In genomic region chr13:101916108-101916757, GRCh38 we compare ENCODE assay signal across 10 cellular contexts.
DNase-seq lines count a peak whose midpoint lies in the region; ATAC-seq, FAIRE-seq and TF ChIP-seq lines count a peak whose summit lies in the region.
"Had no signal": no experiment of that assay in that cellular context is flagged by ENCODE, and none has a peak within 500 bp of the region (broad histone marks: within the 10 kb centered on the region; RNA-seq: fewer than 3 reads in every experiment).

No MANE protein-coding gene starts in this region.

- no peaks in the 10 kb centered on the region for H3K9me1 ChIP-seq in IMR-90 (ENCODE audit: insufficient read depth, low read length)

- CTCF ChIA-PET in IMR-90 (lab: Yijun Ruan, JAX) = no interaction called here

- no peak overlapping the region for H3K23ac ChIP-seq in IMR-90 (ENCODE audit: low read depth, low read length)

- H3K27me3 ChIP-seq in IMR-90 (ENCODE audit: control insufficient read depth, insufficient read depth, low read length) (peaks cover 38% of the 10 kb centered on the region), ectodermal cell (ENCODE audit: control insufficient read depth, insufficient read depth, low read length, poor library complexity, severe bottlenecking) (peaks cover 78% of the 10 kb centered on the region), lower lobe of right lung (ENCODE audit: low read depth) (peaks cover 50% of the 10 kb centered on the region)

- no peak overlapping the region for H2BK20ac ChIP-seq in IMR-90 (ENCODE audit: low read depth, low read length)

- intact Hi-C loops in IMR-90 (cut with micrococcal nuclease) = loop anchor here (5.0 kb wide), 1 partner anchor 404 kb away; no protein-coding TSS in a partner anchor
- intact Hi-C loops in lower lobe of right lung (cut with DNase I) = no loop called here

- H2AFZ ChIP-seq in IMR-90 (replicated peaks; ENCODE audit: low read length, poor library complexity) = no peak overlapping the region

- no peak overlapping the region for H4K91ac ChIP-seq in IMR-90 (ENCODE audit: insufficient read depth, low read depth, low read length)

- H3K4me3 ChIP-seq in IMR-90 (ENCODE audit: insufficient read depth, low read depth, low read length) (no peak overlapping the region), ectodermal cell (ENCODE audit: insufficient read depth, low read depth, low read length) (peak overlapping the region; percentile 37), lower lobe of right lung (peak overlapping the region; percentile 31)
- H3K4me3 ChIP-seq: SJSA1 had no signal

- DNase-seq in AG20443 (ENCODE audit: low spot score) (peak; percentile 50), IMR-90 (no peak), lower lobe of right lung (no peak), HTR-8/SVneo (ENCODE audit: insufficient read length, low spot score) (no peak)

- no peak overlapping the region for H3K18ac ChIP-seq in IMR-90 (ENCODE audit: low read depth, low read length)

- H3K36me3 ChIP-seq in IMR-90 (ENCODE audit: control insufficient read depth, insufficient read depth, low read length) (no peaks in the 10 kb centered on the region), ectodermal cell (ENCODE audit: control insufficient read depth, insufficient read depth, low read length) (no peaks in the 10 kb centered on the region), lower lobe of right lung (no peaks in the 10 kb centered on the region)
- H3K36me3 ChIP-seq: SJSA1 had no signal

- no peak overlapping the region for H2AK9ac ChIP-seq in IMR-90 (replicated peaks; ENCODE audit: low read depth, low read length, poor library complexity)

- H3K4ac ChIP-seq in IMR-90 (ENCODE audit: low read depth, low read length) = no peak overlapping the region

- no peak for FAIRE-seq in HTR-8/SVneo (lab: Jason Lieb, UNC)
- FAIRE-seq: endometrium had no signal

- H4K8ac ChIP-seq in IMR-90 (ENCODE audit: low read depth in 2 of 2, low read length in 2 of 2) = no peak overlapping the region

- H2AK5ac ChIP-seq in IMR-90 (ENCODE audit: low read depth, low read length) = no peak overlapping the region

- POLR2A ChIA-PET in IMR-90 (lab: Charles Lee; ENCODE audit: unreplicated experiment) = no interaction called here

- no peak overlapping the region for H3K27ac ChIP-seq in IMR-90 (ENCODE audit: insufficient read depth, low read length)
- no peak overlapping the region for H3K27ac ChIP-seq in ectodermal cell (ENCODE audit: insufficient read depth, low read depth, low read length, poor library complexity, severe bottlenecking)
- H3K27ac ChIP-seq in lower lobe of right lung = no peak overlapping the region
- H3K27ac ChIP-seq: SJSA1 had no signal

- dilution Hi-C loops in IMR-90 (cut with HindIII; ENCODE audit: low sequenced_read_pairs, unreplicated experiment) = no loop called here

- H3K79me1 ChIP-seq in IMR-90 (ENCODE audit: low read depth in 1 of 2, low read length in 2 of 2) = no peaks in the 10 kb centered on the region

- H2BK5ac ChIP-seq in IMR-90 (ENCODE audit: low read depth, low read length, poor library complexity, severe bottlenecking) = no peak overlapping the region

- no peaks in the 10 kb centered on the region for H3K4me1 ChIP-seq in IMR-90 (ENCODE audit: control insufficient read depth, insufficient read depth, low read length)
- peaks cover 6% of the 10 kb centered on the region for H3K4me1 ChIP-seq in ectodermal cell (ENCODE audit: control insufficient read depth, insufficient read depth, low read length)
- peaks cover 4% of the 10 kb centered on the region for H3K4me1 ChIP-seq in lower lobe of right lung

- no peak overlapping the region for H3K14ac ChIP-seq in IMR-90 (replicated peaks; ENCODE audit: low read depth, low read length)

- no TSS peak for BruUV-seq in IMR-90 (replicated peaks; lab: Mats Ljungman, UMichigan)

- 0 out of 2 replicates have a peak, but pooled peaks have one; percentile 4 for TF ChIP-seq RAD21 in IMR-90 (IDR thresholded peaks at IDR 0.05; ENCODE audit: low read length)

- TF ChIP-seq CTCF in IMR-90 (conservative IDR thresholded peaks at IDR 0.05; ENCODE audit: low read depth, low read length) = no peak
- TF ChIP-seq CTCF in lower lobe of right lung (IDR thresholded peaks at IDR 0.05) = no peak

- TF ChIP-seq POLR2A in IMR-90 (IDR thresholded peaks at IDR 0.05; ENCODE audit: low read depth, low read length) = no peak

- no peak overlapping the region for H3K56ac ChIP-seq in IMR-90 (ENCODE audit: extremely low read depth, insufficient read depth, low read length)

- H4K20me1 ChIP-seq in IMR-90 (ENCODE audit: insufficient read depth, low read length) = no peaks in the 10 kb centered on the region

- H4K5ac ChIP-seq in IMR-90 (ENCODE audit: low read depth, low read length) = no peak overlapping the region

- H3K9me3 ChIP-seq in IMR-90 (ENCODE audit: control insufficient read depth, insufficient read depth, low read length) (no peaks in the 10 kb centered on the region), ectodermal cell (ENCODE audit: control insufficient read depth, low read length) (no peaks in the 10 kb centered on the region), lower lobe of right lung (no peaks in the 10 kb centered on the region)

- in situ Hi-C loops in IMR-90 (cut with MboI; ENCODE audit: low sequenced_read_pairs) = no loop called here

- H3K9ac ChIP-seq in IMR-90 (ENCODE audit: low read depth, low read length) = no peak overlapping the region

- 1% methylated on average over 26 of the region's 61 CpGs; no CpG with 5 or more reads in 1 of the 2 experiments for WGBS in IMR-90 (ENCODE audit: extremely low coverage in 2 of 2, insufficient read length in 1 of 2), 2 experiments
- 2% methylated on average over 61 of the region's 61 CpGs for WGBS in ectodermal cell, 2 experiments

- H2BK15ac ChIP-seq in IMR-90 (ENCODE audit: low read depth, low read length) = no peak overlapping the region

- ATAC-seq in IMR-90 (ENCODE audit: low read depth) (peak; percentile 60), lower lobe of right lung (peak; percentile 11 to 42), HG03039 (IDR thresholded peaks at IDR 0.05; ENCODE audit: unreplicated experiment) (no peak), GM21737 (IDR thresholded peaks at IDR 0.05; ENCODE audit: unreplicated experiment) (no peak), GM21528 (IDR thresholded peaks at IDR 0.05; ENCODE audit: low FRiP score, unreplicated experiment) (no peak)

- no peak overlapping the region for H2BK120ac ChIP-seq in IMR-90 (ENCODE audit: low read depth, low read length)

- H3K4me2 ChIP-seq in IMR-90 (ENCODE audit: low read depth, low read length) = no peak overlapping the region; the same call in 1 of the 2 replicates

TF ChIP-seq in IMR-90, 13 proteins besides CTCF, POLR2A, EP300 and RAD21:
- no peak for TF ChIP-seq CHD1 (IDR thresholded peaks at IDR 0.05; ENCODE audit: low read depth, low read length)

Comparison
In these comparisons a context has a peak if more than half of its experiments do, and no peak if none do; other contexts are left out.
1. ATAC-seq: peak in IMR-90 (single experiment) and lower lobe of right lung (2 of 2); none in HG03039 (single experiment), GM21737 (single experiment) and GM21528 (single experiment).